29 cellular contexts compared by ENCODE assay signal in the genomic region with DNA sequence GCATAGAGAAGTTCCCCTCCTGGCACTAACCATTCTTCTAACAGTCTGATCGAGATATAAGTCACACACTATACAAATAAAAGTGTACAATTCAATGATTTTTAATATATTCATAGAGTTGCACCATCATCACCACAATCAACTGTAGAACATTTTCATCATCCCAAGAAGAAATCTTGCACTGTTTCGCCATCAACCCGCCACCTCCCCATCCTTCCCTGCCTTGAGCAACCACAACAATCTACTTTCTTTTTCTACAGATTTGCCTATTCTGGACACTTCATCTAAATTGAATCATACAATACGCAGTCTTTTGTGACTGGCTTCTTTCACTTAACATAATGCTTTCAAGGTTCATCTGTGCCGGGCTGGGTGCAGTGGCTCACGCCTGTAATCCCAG. TPM values are rescaled to one million over a fixed set of nuclear protein-coding genes. Genes with fewer than 3 reads are reported as not detected.
A peak's percentile ranks its signal among the peaks of the same experiment; 100 is the strongest.
DNase-seq lines count a peak whose midpoint lies in the region; ATAC-seq and TF ChIP-seq lines count a peak whose summit lies in the region.
"Had no signal": no experiment of that assay in that cellular context is flagged by ENCODE, and none has a peak within 500 bp of the region (broad histone marks: within the 10 kb centered on the region; RNA-seq: fewer than 3 reads in every experiment).

No MANE protein-coding gene starts in this region.

- no peaks in the 10 kb centered on the region for H3K27me3 ChIP-seq in HL-60 (ENCODE audit: insufficient read depth, poor library complexity, severe bottlenecking)
- no peaks in the 10 kb centered on the region for H3K27me3 ChIP-seq in sigmoid colon

- WGBS in sigmoid colon, 2 donors: 84 to 88% methylated on average over 6 of the region's 6 CpGs

- no peak for ATAC-seq in left colon
- no peak for ATAC-seq in left ventricle myocardium superior
- ATAC-seq: CD8-positive, alpha-beta T cell; esophagus mucosa; Panc1; stimulated activated naive CD8-positive, alpha-beta T cell treated with anti-CD3 and anti-CD28 coated beads, Interleukin-15, amount 100 ng/mL, for 72 hours had no signal

- no peak overlapping the region for H3K4me3 ChIP-seq in HL-60 (replicated peaks; ENCODE audit: insufficient read depth, low read length)
- H3K4me3 ChIP-seq in choroid plexus epithelial cell (ENCODE audit: low read depth, low read length): no peak overlapping the region
- no peak overlapping the region for H3K4me3 ChIP-seq in sigmoid colon
- H3K4me3 ChIP-seq: HAP-1, MG63 had no signal

- peaks cover 0 to under 1% (median 0%) of the 10 kb centered on the region in 4 donors for H3K9me3 ChIP-seq in sigmoid colon
- H3K9me3 ChIP-seq: HAP-1 had no signal

- H3K27ac ChIP-seq in HL-60 (replicated peaks): peak overlapping the region; percentile 59
- H3K27ac ChIP-seq in sigmoid colon: no peak overlapping the region

- H3K4me1 ChIP-seq in sigmoid colon: no peaks in the 10 kb centered on the region

- no peak for TF ChIP-seq EP300 in sigmoid colon (IDR thresholded peaks at IDR 0.05)

- intact Hi-C loops in sigmoid colon (cut with DNase I) (no loop called here), left colon (cut with DNase I, micrococcal nuclease) (no loop called here), left ventricle myocardium superior (cut with micrococcal nuclease) (no loop called here)

- H3K36me3 ChIP-seq in sigmoid colon: no peaks in the 10 kb centered on the region
- H3K36me3 ChIP-seq: HAP-1, MG63 had no signal

- TF ChIP-seq POLR2A in sigmoid colon (IDR thresholded peaks at IDR 0.05): no peak

- DNase-seq in HL-60 (ENCODE audit: low read depth in 1 of 2, low spot score in 1 of 2): peak; percentile 59 to 76
- peak; percentile 92 for DNase-seq in NOMO-1 treated with DMSO at 0.1 percent for 48 hours (lab: John Stamatoyannopoulos, UW; ENCODE audit: unreplicated experiment)
- DNase-seq in choroid plexus epithelial cell (ENCODE audit: low read depth): peak; percentile 43
- peak; percentile 4 for DNase-seq in sigmoid colon
- DNase-seq in COR-L47 (lab: John Stamatoyannopoulos, UW): no peak
- no peak for DNase-seq in NCI-H2029 (lab: John Stamatoyannopoulos, UW)
- DNase-seq in left colon: no peak
- no peak for DNase-seq in left ventricle myocardium superior
- DNase-seq: activated CD4-positive, alpha-beta T cell treated with anti-CD3 and anti-CD28 coated beads, Interleukin-2, amount 50 U/mL, for 4 hours; activated CD8-positive, alpha-beta memory T cell treated with anti-CD3 and anti-CD28 coated beads, Interleukin-2, amount 50 U/mL, for 4 hours; activated naive CD4-positive, alpha-beta T cell treated with anti-CD3 and anti-CD28 coated beads, Interleukin-2, amount 50 U/mL, for 16 hours; CD8-positive, alpha-beta T cell; cortex of kidney; DMS153; endodermal cell; hypothalamus; MG63; midbrain; NCI-H146; SHP77 treated with DMSO at 0.1 percent for 48 hours; small intestine; stimulated activated naive CD8-positive, alpha-beta T cell treated with anti-CD3 and anti-CD28 coated beads, Interleukin-15, amount 100 ng/mL, for 72 hours had no signal

- no peak for TF ChIP-seq CTCF in HL-60 (IDR thresholded peaks at IDR 0.05; ENCODE audit: insufficient read depth, low read length)
- TF ChIP-seq CTCF in choroid plexus epithelial cell (conservative IDR thresholded peaks at IDR 0.05; ENCODE audit: low read depth, low read length): no peak
- TF ChIP-seq CTCF in sigmoid colon (IDR thresholded peaks at IDR 0.05): no peak

RNA-seq across cellular contexts. Expression of gene GUCY2D, which starts 33.0 kb away (rescaled TPM):
- total RNA-seq in sigmoid colon (not detected), left colon (not detected), left ventricle myocardium superior (not detected)
- polyA plus RNA-seq in sigmoid colon: under 1 TPM in 1 of 3 donors, not detected in 2; 0.04 TPM
- total RNA-seq: activated T-helper 1 cell treated with anti-CD3 and anti-CD28 coated beads, Interleukin-12 subunit alpha, Interleukin-12 subunit beta, Interleukin-2, Interleukin-4 antibody, amounts not matched to agents 30 ng/mL and 10 ng/mL and 1 ng/mL, durations not matched to agents 14 hours and 24 hours and 36 hours; bronchial epithelial cell; CD8-positive, alpha-beta T cell; osteocyte; T-helper 1 cell treated with Interleukin-12 subunit alpha and Interleukin-12 subunit beta and Interleukin-4 antibody, amounts not matched to agents 30 ng/mL and 1 ng/mL, for 36 hours had no signal
- polyA plus RNA-seq: small intestine had no signal

RNA-seq across cellular contexts. Expression of gene CNTROB, which starts 37.4 kb away (rescaled TPM):
- 10 to 100 TPM; 11.8 to 40.4 (median 30.0) TPM for total RNA-seq in sigmoid colon
- polyA plus RNA-seq in sigmoid colon: 10 to 100 TPM; 16.6 to 33.3 (median 16.8) TPM
- 10 to 100 TPM; 25.8 to 26.7 TPM for total RNA-seq in left colon
- total RNA-seq in left ventricle myocardium superior: 10.8 TPM

RNA-seq across cellular contexts. Expression of gene TRAPPC1, which starts 37.7 kb away (rescaled TPM):
- total RNA-seq in sigmoid colon: 10 to 100 TPM; 33.5 to 66.5 (median 45.7) TPM
- 100 to 1,000 TPM; 123 to 170 (median 123) TPM for polyA plus RNA-seq in sigmoid colon
- 100 to 1,000 TPM; 121 to 122 TPM for total RNA-seq in left colon
- total RNA-seq in left ventricle myocardium superior: 107 TPM

RNA-seq across cellular contexts. Expression of gene KCNAB3, which starts 39.8 kb away (rescaled TPM):
- total RNA-seq in sigmoid colon (1 to 10 TPM in 1 of 4 donors, under 1 TPM in 2, not detected in 1; 0.54 to 2.1 (median 0.66) TPM), left colon (1 to 10 TPM; 2.2 to 3.1 TPM), left ventricle myocardium superior (0.52 TPM)
- polyA plus RNA-seq in sigmoid colon: 1 to 10 TPM in 1 of 3 donors, under 1 TPM in 2; 0.60 to 5.5 (median 0.69) TPM

RNA-seq across cellular contexts. Expression of gene RNF227, which starts 53.3 kb away (rescaled TPM):
- 1 to 10 TPM; 3.2 to 4.5 (median 4.2) TPM for total RNA-seq in sigmoid colon
- 1 to 10 TPM in 2 of 3 donors, under 1 TPM in 1; 0.69 to 3.6 (median 1.8) TPM for polyA plus RNA-seq in sigmoid colon
- 1 to 10 TPM; 1.2 to 2.1 TPM for total RNA-seq in left colon
- 1.1 TPM for total RNA-seq in left ventricle myocardium superior

Comparison
In these comparisons a context has a peak if more than half of its experiments do, and no peak if none do; other contexts are left out.
1. DNase-seq: peak in HL-60 (2 of 2), NOMO-1 treated with DMSO at 0.1 percent for 48 hours (single experiment), choroid plexus epithelial cell (single experiment) and sigmoid colon (single experiment); none in COR-L47 (single experiment), NCI-H2029 (single experiment), left colon (0 of 2) and left ventricle myocardium superior (single experiment).